ENCODE assay signal across 23 cellular contexts in genomic region chr15:98127612-98128011, GRCh38.
DNase-seq lines count a peak whose midpoint lies in the region; ATAC-seq, FAIRE-seq and TF ChIP-seq lines count a peak whose summit lies in the region.
"Had no signal": no experiment of that assay in that cellular context is flagged by ENCODE, and none has a peak within 500 bp of the region (broad histone marks: within the 10 kb centered on the region; RNA-seq: fewer than 3 reads in every experiment).

No MANE protein-coding gene starts in this region.

- no peaks in the 10 kb centered on the region for H3K9me3 Mint-ChIP-seq in astrocyte (ENCODE audit: unreplicated experiment)
- peaks cover 5% of the 10 kb centered on the region for H3K9me3 Mint-ChIP-seq in natural killer cell treated with Interleukin-12 subunit alpha and Interleukin-12 subunit beta and Interleukin-15 and Interleukin-18, amount 100 ng/mL, for 72 hours
- peaks cover 10% of the 10 kb centered on the region for H3K9me3 Mint-ChIP-seq in type B pancreatic cell

- no peak overlapping the region for H3K9ac ChIP-seq in astrocyte (ENCODE audit: low read length)
- H3K9ac ChIP-seq: BLaER1 had no signal

- TF ChIP-seq POLR2A in NB4 (IDR thresholded peaks at IDR 0.05; ENCODE audit: extremely low read depth, insufficient read length), result no peak

- H3K27ac ChIP-seq in astrocyte (ENCODE audit: low read depth, low read length), result no peak overlapping the region
- H3K27ac ChIP-seq: BLaER1, SJSA1 had no signal

- TF ChIP-seq CTCF in NB4 (IDR thresholded peaks at IDR 0.05; ENCODE audit: low read depth, low read length) (no peak), astrocyte (IDR thresholded peaks at IDR 0.05; ENCODE audit: insufficient read depth, low read depth, low read length) (no peak), type B pancreatic cell (conservative IDR thresholded peaks at IDR 0.05) (no peak)

- H3K27ac Mint-ChIP-seq in astrocyte (ENCODE audit: unreplicated experiment) (no peak overlapping the region), type B pancreatic cell (no peak overlapping the region)
- peak overlapping the region in 1 of 2 donors; percentile 20 for H3K27ac Mint-ChIP-seq in natural killer cell treated with Interleukin-12 subunit alpha and Interleukin-12 subunit beta and Interleukin-15 and Interleukin-18, amount 100 ng/mL, for 72 hours
- H3K27ac Mint-ChIP-seq: CD4-positive, alpha-beta memory T cell; IgD-negative memory B cell had no signal

- H3K27me3 ChIP-seq in astrocyte (ENCODE audit: insufficient read depth, low read length), result no peaks in the 10 kb centered on the region
- H3K27me3 ChIP-seq: BLaER1, SJSA1 had no signal

- peak overlapping the region; percentile 58 for H3K4me3 Mint-ChIP-seq in astrocyte (ENCODE audit: unreplicated experiment)
- peak overlapping the region; percentile 51 for H3K4me3 Mint-ChIP-seq in natural killer cell treated with Interleukin-12 subunit alpha and Interleukin-12 subunit beta and Interleukin-15 and Interleukin-18, amount 100 ng/mL, for 72 hours
- no peak overlapping the region for H3K4me3 Mint-ChIP-seq in type B pancreatic cell
- H3K4me3 Mint-ChIP-seq: CD4-positive, alpha-beta memory T cell; IgD-negative memory B cell had no signal

- no peak for ATAC-seq in natural killer cell treated with Interleukin-12 subunit alpha and Interleukin-12 subunit beta and Interleukin-15 and Interleukin-18, amount 100 ng/mL, for 72 hours
- ATAC-seq: Panc1 had no signal

- H2AFZ ChIP-seq in astrocyte (ENCODE audit: low read depth, low read length), result no peak overlapping the region

- H3K36me3 Mint-ChIP-seq in astrocyte (ENCODE audit: low read depth, unreplicated experiment), result no peaks in the 10 kb centered on the region
- H3K36me3 Mint-ChIP-seq in natural killer cell treated with Interleukin-12 subunit alpha and Interleukin-12 subunit beta and Interleukin-15 and Interleukin-18, amount 100 ng/mL, for 72 hours, result no peaks in the 10 kb centered on the region
- H3K36me3 Mint-ChIP-seq in type B pancreatic cell, result no peaks in the 10 kb centered on the region
- H3K36me3 Mint-ChIP-seq: CD4-positive, alpha-beta memory T cell; IgD-negative memory B cell had no signal

- no peak for FAIRE-seq in astrocyte (lab: Jason Lieb, UNC)
- FAIRE-seq: GM12892, GM18507, H54 had no signal

- H3K4me1 Mint-ChIP-seq in astrocyte (ENCODE audit: low read depth, unreplicated experiment), result peaks cover 18% of the 10 kb centered on the region
- H3K4me1 Mint-ChIP-seq in natural killer cell treated with Interleukin-12 subunit alpha and Interleukin-12 subunit beta and Interleukin-15 and Interleukin-18, amount 100 ng/mL, for 72 hours (ENCODE audit: low read depth in 2 of 2), result peaks cover 22 to 33% of the 10 kb centered on the region in 2 donors
- H3K4me1 Mint-ChIP-seq in type B pancreatic cell (ENCODE audit: unreplicated experiment), result no peaks in the 10 kb centered on the region
- H3K4me1 Mint-ChIP-seq: CD4-positive, alpha-beta memory T cell; IgD-negative memory B cell had no signal

- peaks cover 3% of the 10 kb centered on the region for H3K4me1 ChIP-seq in astrocyte (ENCODE audit: insufficient read depth, low read length)
- H3K4me1 ChIP-seq: BLaER1 had no signal

- DNase-seq in ELF-1 (ENCODE audit: low read depth, low spot score), result peak; percentile 15
- DNase-seq in NB4 (ENCODE audit: low read depth), result peak; percentile 12
- no peak for DNase-seq in astrocyte (ENCODE audit: low read depth)
- no peak for DNase-seq in natural killer cell treated with Interleukin-12 subunit alpha and Interleukin-12 subunit beta and Interleukin-15 and Interleukin-18, amount 100 ng/mL, for 72 hours (ENCODE audit: low spot score)
- no peak for DNase-seq in mesenteric fat pad (ENCODE audit: low spot score)
- no peak for DNase-seq in HT-29 (ENCODE audit: low spot score)
- DNase-seq in type B pancreatic cell (ENCODE audit: extremely low spot score, unreplicated experiment), result no peak
- DNase-seq: Calu3; CD4-positive, alpha-beta memory T cell; EL; Karpas-422; NCI-H1105 treated with DMSO at 0.1 percent for 48 hours; NCI-H187; NCI-H2107; NCI-H510A treated with DMSO at 0.1 percent for 48 hours; SW 1271 had no signal

- no peak overlapping the region for H3K4me3 ChIP-seq in NB4 (ENCODE audit: low read depth, low read length)
- no peak overlapping the region for H3K4me3 ChIP-seq in astrocyte (ENCODE audit: insufficient read depth, low read depth, low read length)
- H3K4me3 ChIP-seq: BLaER1, SJSA1 had no signal

- H3K36me3 ChIP-seq in astrocyte (ENCODE audit: insufficient read depth, low read length), result no peaks in the 10 kb centered on the region
- H3K36me3 ChIP-seq: BLaER1, SJSA1 had no signal

- no peak overlapping the region for H3K4me2 ChIP-seq in astrocyte (ENCODE audit: low read length)
- H3K4me2 ChIP-seq: BLaER1 had no signal

- H3K79me2 ChIP-seq in astrocyte (ENCODE audit: insufficient read depth, low read length), result no peaks in the 10 kb centered on the region

- H4K20me1 ChIP-seq in astrocyte (ENCODE audit: insufficient read depth, low read length), result no peaks in the 10 kb centered on the region
- H4K20me1 ChIP-seq: BLaER1 had no signal

- H3K9me3 ChIP-seq in astrocyte (ENCODE audit: insufficient read depth, low read depth, low read length), result peaks cover 4% of the 10 kb centered on the region
- H3K9me3 ChIP-seq: SJSA1 had no signal

- H3K27me3 Mint-ChIP-seq in astrocyte (ENCODE audit: low read depth, unreplicated experiment) (no peaks in the 10 kb centered on the region), type B pancreatic cell (peaks cover 10% of the 10 kb centered on the region)
- peaks cover 4 to 6% of the 10 kb centered on the region in 2 donors for H3K27me3 Mint-ChIP-seq in natural killer cell treated with Interleukin-12 subunit alpha and Interleukin-12 subunit beta and Interleukin-15 and Interleukin-18, amount 100 ng/mL, for 72 hours
- H3K27me3 Mint-ChIP-seq: IgD-negative memory B cell had no signal

Comparison
In these comparisons a context has a peak if more than half of its experiments do, and no peak if none do; other contexts are left out.
1. DNase-seq: peak in ELF-1 (single experiment) and NB4 (single experiment); none in astrocyte (single experiment), natural killer cell treated with Interleukin-12 subunit alpha and Interleukin-12 subunit beta and Interleukin-15 and Interleukin-18, amount 100 ng/mL, for 72 hours (single experiment), mesenteric fat pad (single experiment), HT-29 (single experiment) and type B pancreatic cell (single experiment).